ENCODE assay signal across 15 cellular contexts in genomic region chr14:97298331-97298730, GRCh38.
DNase-seq lines count a peak whose midpoint lies in the region; TF ChIP-seq lines count a peak whose summit lies in the region.
"Had no signal": no experiment of that assay in that cellular context is flagged by ENCODE, and none has a peak within 500 bp of the region (broad histone marks: within the 10 kb centered on the region; RNA-seq: fewer than 3 reads in every experiment).

No MANE protein-coding gene starts in this region.

- TF ChIP-seq CTCF in DOHH2 (IDR thresholded peaks at IDR 0.05; ENCODE audit: low read depth, low read length, poor library complexity, severe bottlenecking) (peak; percentile 38), GM12875 (IDR thresholded peaks at IDR 0.05; ENCODE audit: borderline replicate concordance, insufficient read depth, low read depth, low read length) (peak; percentile 34; the same call in 1 of the 2 replicates), OCI-LY1 (IDR thresholded peaks at IDR 0.05; ENCODE audit: low read length) (peak; percentile 41; the same call in 1 of the 2 replicates)

- no peaks in the 10 kb centered on the region for H4K20me1 ChIP-seq in DOHH2 (ENCODE audit: control insufficient read depth, insufficient read depth, low read depth, low read length)
- no peaks in the 10 kb centered on the region for H4K20me1 ChIP-seq in OCI-LY1 (ENCODE audit: insufficient read depth, low read length)

- peak; percentile 70 for DNase-seq in iPS-NIHi7 (ENCODE audit: extremely low spot score)
- DNase-seq in GDM1 (lab: John Stamatoyannopoulos, UW): no peak
- no peak for DNase-seq in T1000 (lab: John Stamatoyannopoulos, UW)
- no peak for DNase-seq in activated T-cell treated with anti-CD3 and anti-CD28 coated beads for 4 hours
- DNase-seq: activated T-cell treated with anti-CD3 and anti-CD28 coated beads, Interleukin-2, amount 50 U/mL, for 48 hours; amniotic stem cell; COR-L47; IMR-90; NCI-H2029; NK-92 treated with Interleukin-12 subunit alpha and Interleukin-12 subunit beta, amount 100 ng/mL, for 24 hours; stomach had no signal

- H3K4me2 ChIP-seq in DOHH2 (ENCODE audit: low read length) (no peak overlapping the region), OCI-LY1 (ENCODE audit: low read length) (no peak overlapping the region)

- H3K27ac ChIP-seq in DOHH2 (ENCODE audit: low read depth, low read length) (no peak overlapping the region), OCI-LY1 (ENCODE audit: low read depth, low read length, poor library complexity, severe bottlenecking) (no peak overlapping the region)
- H3K27ac ChIP-seq: stomach had no signal

- no peaks in the 10 kb centered on the region for H3K9me2 ChIP-seq in DOHH2 (replicated peaks; ENCODE audit: control insufficient read depth, low read length)
- no peaks in the 10 kb centered on the region for H3K9me2 ChIP-seq in OCI-LY1 (ENCODE audit: low read depth, low read length)

- H2AFZ ChIP-seq in OCI-LY1 (ENCODE audit: low read length): no peak overlapping the region

- H3F3A ChIP-seq in DOHH2 (ENCODE audit: control insufficient read depth, insufficient read depth) (no peaks in the 10 kb centered on the region), OCI-LY1 (ENCODE audit: insufficient read depth, low read length) (no peaks in the 10 kb centered on the region)

- no peak overlapping the region for H3K4me3 ChIP-seq in DOHH2 (ENCODE audit: low read length)
- no peak overlapping the region for H3K4me3 ChIP-seq in GM12875 (ENCODE audit: low read depth, low read length)
- H3K4me3 ChIP-seq in OCI-LY1 (ENCODE audit: low read depth, low read length, poor library complexity, severe bottlenecking): no peak overlapping the region
- H3K4me3 ChIP-seq: lung, stomach had no signal

- H3K9me3 ChIP-seq in DOHH2 (ENCODE audit: control insufficient read depth, insufficient read depth, low read length): no peaks in the 10 kb centered on the region
- H3K9me3 ChIP-seq in OCI-LY1 (ENCODE audit: low read length): no peaks in the 10 kb centered on the region
- H3K9me3 ChIP-seq: stomach had no signal

- H3K36me3 ChIP-seq in DOHH2 (ENCODE audit: control insufficient read depth, low read length): no peaks in the 10 kb centered on the region
- H3K36me3 ChIP-seq in OCI-LY1 (ENCODE audit: insufficient read depth, low read length): no peaks in the 10 kb centered on the region
- H3K36me3 ChIP-seq: stomach had no signal

- no peaks in the 10 kb centered on the region for H3K4me1 ChIP-seq in DOHH2 (ENCODE audit: control insufficient read depth, low read length)
- no peaks in the 10 kb centered on the region for H3K4me1 ChIP-seq in OCI-LY1 (ENCODE audit: insufficient read depth, low read length, severe bottlenecking)
- H3K4me1 ChIP-seq: stomach had no signal

- H3K27me3 ChIP-seq in DOHH2 (ENCODE audit: control insufficient read depth, low read length) (no peaks in the 10 kb centered on the region), OCI-LY1 (ENCODE audit: insufficient read depth, low read length) (no peaks in the 10 kb centered on the region)

- no peak overlapping the region for H3K9ac ChIP-seq in OCI-LY1 (ENCODE audit: low read length)

- H3K79me2 ChIP-seq in DOHH2 (ENCODE audit: control insufficient read depth, low read length): no peaks in the 10 kb centered on the region
- no peaks in the 10 kb centered on the region for H3K79me2 ChIP-seq in OCI-LY1 (ENCODE audit: insufficient read depth, low read length)
